11 cellular contexts compared by ENCODE assay signal in the genomic region with DNA sequence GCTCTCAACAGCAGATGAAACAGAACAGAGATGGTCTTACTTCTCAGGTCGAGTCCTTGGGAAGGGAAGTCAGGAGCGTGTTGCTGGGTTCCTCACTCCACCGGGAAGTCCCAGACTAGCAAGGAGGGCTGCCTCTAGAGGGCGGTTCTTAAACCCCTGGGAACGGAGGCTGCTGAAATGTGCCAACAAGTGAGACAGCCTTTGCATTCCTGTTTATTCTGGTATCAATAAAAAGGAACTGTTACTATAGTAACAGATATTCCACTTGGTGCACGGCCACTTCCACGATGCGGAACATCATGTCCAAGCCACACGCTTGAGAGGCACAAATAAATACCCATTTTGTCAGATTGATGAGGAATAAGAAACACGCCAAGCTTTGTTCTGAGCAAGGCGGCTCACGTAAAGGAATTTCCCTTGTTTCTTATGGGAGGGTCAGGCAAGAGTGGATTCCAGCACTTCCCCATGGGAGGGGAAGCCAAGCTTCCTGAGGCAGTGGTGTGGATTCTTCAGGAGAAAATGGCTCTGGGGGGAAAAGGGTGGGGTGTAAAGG. TPM values are rescaled to one million over a fixed set of nuclear protein-coding genes. Genes with fewer than 3 reads are reported as not detected.
DNase-seq lines count a peak whose midpoint lies in the region; ATAC-seq and TF ChIP-seq lines count a peak whose summit lies in the region.
"Had no signal": no experiment of that assay in that cellular context is flagged by ENCODE, and none has a peak within 500 bp of the region (broad histone marks: within the 10 kb centered on the region; RNA-seq: fewer than 3 reads in every experiment).

A gene with protein sequence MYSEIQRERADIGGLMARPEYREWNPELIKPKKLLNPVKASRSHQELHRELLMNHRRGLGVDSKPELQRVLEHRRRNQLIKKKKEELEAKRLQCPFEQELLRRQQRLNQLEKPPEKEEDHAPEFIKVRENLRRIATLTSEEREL (minus strand): TSS at position 123 of the 553 bp plus-strand sequence. CDS start 7,531 bp downstream, outside the sequence.

- peak; percentile 52 for DNase-seq in GM04504 (ENCODE audit: low read depth)
- peak; percentile 70 for DNase-seq in islet precursor cell
- peak in 1 of 2 donors; percentile 30 for DNase-seq in gastrocnemius medialis
- DNase-seq in NCI-H524 treated with DMSO at 0.1 percent for 48 hours (lab: John Stamatoyannopoulos, UW), result no peak
- no peak for DNase-seq in GM20000 (ENCODE audit: low spot score)
- DNase-seq in progenitor cell of endocrine pancreas (ENCODE audit: low spot score, unreplicated experiment), result no peak
- DNase-seq: activated naive CD4-positive, alpha-beta T cell treated with Interleukin-2 at 50 U/mL for 16 hours; small intestine had no signal

- H3K27ac ChIP-seq in cingulate gyrus (ENCODE audit: low read depth, low read length) (peak within 1 kb of the TSS; percentile 98), gastrocnemius medialis (peak within 1 kb of the TSS; percentile 66 to 81 (median 81))

- TF ChIP-seq CTCF in gastrocnemius medialis (IDR thresholded peaks at IDR 0.05 in 4 of 5, conservative IDR thresholded peaks at IDR 0.05 in 1 of 5), result peak in 1 of 5 experiments; percentile 16
- TF ChIP-seq CTCF in GM20000 (IDR thresholded peaks at IDR 0.05; ENCODE audit: extremely low read depth, missing control alignments), result no peak
- TF ChIP-seq CTCF in progenitor cell of endocrine pancreas (IDR thresholded peaks at IDR 0.05; ENCODE audit: unreplicated experiment), result no peak

- H3K27me3 ChIP-seq in gastrocnemius medialis, result no peaks in the 10 kb centered on the region

- H3K4me1 ChIP-seq in gastrocnemius medialis, result peaks cover 0 to 4% of the 10 kb centered on the region in 2 donors

- intact Hi-C loops in gastrocnemius medialis (cut with DNase I; ENCODE audit: low total_unique reads), result no loop called here

- no peaks in the 10 kb centered on the region for H3K9me3 ChIP-seq in gastrocnemius medialis

- H3K27me3 Mint-ChIP-seq in progenitor cell of endocrine pancreas, result peaks cover 26% of the 10 kb centered on the region

- H3K9me3 Mint-ChIP-seq in progenitor cell of endocrine pancreas (ENCODE audit: low read depth), result no peaks in the 10 kb centered on the region

- no peak within 1 kb of the TSS for H3K27ac Mint-ChIP-seq in progenitor cell of endocrine pancreas

- peaks cover 4% of the 10 kb centered on the region for H3K4me1 Mint-ChIP-seq in progenitor cell of endocrine pancreas (ENCODE audit: low read depth)

- peak within 1 kb of the TSS; percentile 32 to 55 (median 43) for H3K4me3 ChIP-seq in gastrocnemius medialis

- in situ Hi-C loops in gastrocnemius medialis (cut with MboI; ENCODE audit: low sequenced_read_pairs in 4 of 4), result loop anchor here in 1 of 4 donors (5.0 kb wide), 1 partner anchor 45 kb away; no protein-coding TSS in a partner anchor

- peak; percentile 31 to 63 for TF ChIP-seq POLR2A in gastrocnemius medialis (IDR thresholded peaks at IDR 0.05)

- H3K4me3 Mint-ChIP-seq in progenitor cell of endocrine pancreas (ENCODE audit: low read depth), result no peak within 1 kb of the TSS

- peak; percentile 75 to 86 for ATAC-seq in gastrocnemius medialis
- no peak for ATAC-seq in HG02852 (IDR thresholded peaks at IDR 0.05; ENCODE audit: unreplicated experiment)

- no peaks in the 10 kb centered on the region for H3K36me3 ChIP-seq in gastrocnemius medialis

- H3K36me3 Mint-ChIP-seq in progenitor cell of endocrine pancreas (ENCODE audit: insufficient read depth), result no peaks in the 10 kb centered on the region

RNA-seq across cellular contexts. Expression of the gene that starts here (rescaled TPM):
- total RNA-seq in gastrocnemius medialis, result 10 to 100 TPM; 21.1 to 28.5 (median 27.6) TPM
- total RNA-seq in progenitor cell of endocrine pancreas, result 0.09 TPM in 1 of 2 replicates, not detected in the other
- total RNA-seq: OCI-LY7 had no signal

Comparison
In these comparisons a context has a peak if more than half of its experiments do, and no peak if none do; other contexts are left out.
1. RNA of the gene that starts here (total RNA-seq): 21.1 to 28.5 TPM in gastrocnemius medialis; 0.09 TPM in progenitor cell of endocrine pancreas; every median in the first group is over 10 times any median in the second.
2. DNase-seq: peak in GM04504 (single experiment) and islet precursor cell (single experiment); none in NCI-H524 treated with DMSO at 0.1 percent for 48 hours (single experiment), GM20000 (single experiment) and progenitor cell of endocrine pancreas (single experiment).